In the genomic region with DNA sequence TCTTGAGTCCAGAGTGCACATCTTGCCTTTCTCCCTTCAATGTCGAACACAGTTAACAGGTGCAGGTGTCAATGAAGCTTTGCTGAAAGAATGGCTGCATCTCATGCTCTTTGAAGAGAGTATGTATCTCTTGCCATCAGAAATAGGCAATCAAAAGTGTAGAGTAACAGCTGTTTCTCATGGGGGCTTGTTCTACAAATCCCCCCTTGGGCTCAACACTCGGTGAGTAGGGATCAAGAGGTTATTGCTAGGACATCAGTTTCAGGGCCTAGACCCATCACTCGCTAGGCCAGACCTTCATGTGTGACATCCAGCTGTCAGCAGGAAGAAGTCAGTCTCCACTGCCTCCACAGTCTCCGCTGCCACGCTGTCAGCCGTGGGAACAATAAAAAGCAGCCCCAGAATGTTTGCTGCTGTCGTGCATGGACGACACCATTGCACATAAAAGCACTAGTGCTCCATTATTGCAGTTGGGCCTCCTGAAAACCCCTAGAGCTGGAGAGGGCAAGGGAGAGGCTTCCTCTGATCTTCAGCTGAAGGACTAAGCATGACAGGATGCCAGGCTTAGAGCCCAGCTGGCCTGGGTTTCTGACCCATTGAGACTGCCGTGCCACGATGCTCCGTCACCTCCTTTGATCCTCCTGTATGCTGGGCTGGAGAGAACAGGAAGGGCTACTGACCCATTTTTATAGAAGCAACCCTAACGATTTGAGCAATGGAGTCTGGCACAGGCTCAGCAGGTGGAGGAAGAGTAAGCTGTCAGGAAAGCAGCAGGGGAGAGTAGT, we compare ENCODE assay signal across 14 cellular contexts. TPM values are rescaled to one million over a fixed set of nuclear protein-coding genes. Genes with fewer than 3 reads are reported as not detected.
A peak's percentile ranks its signal among the peaks of the same experiment; 100 is the strongest.
DNase-seq lines count a peak whose midpoint lies in the region; ATAC-seq, FAIRE-seq and TF ChIP-seq lines count a peak whose summit lies in the region.
"Had no signal": no experiment of that assay in that cellular context is flagged by ENCODE, and none has a peak within 500 bp of the region (broad histone marks: within the 10 kb centered on the region; RNA-seq: fewer than 3 reads in every experiment).

No MANE protein-coding gene starts in this region.

- in situ Hi-C loops in GM12878 (cut with MboI) = no loop called here

- intact Hi-C loops in GM12878 (cut with micrococcal nuclease; ENCODE audit: unreplicated experiment) = no loop called here

- H3K4me1 Mint-ChIP-seq in activated naive CD4-positive, alpha-beta T cell treated with anti-CD3 and anti-CD28 coated beads, Interleukin-2, amount 50 U/mL, for 24 hours = peaks cover 90% of the 10 kb centered on the region
- H3K4me1 Mint-ChIP-seq: nephron had no signal

- no TSS peak for BruUV-seq in GM12878 (replicated peaks; lab: Mats Ljungman, UMichigan)

- CTCF ChIA-PET in GM12878 (lab: Yijun Ruan, JAX) = interaction anchor here (1.0 to 1.7 kb wide), 6 partner anchors 10 to 34 kb away, joined by 3 to 5 read pairs (median 4); no protein-coding TSS in a partner anchor

- H3K9me3 Mint-ChIP-seq in activated naive CD4-positive, alpha-beta T cell treated with anti-CD3 and anti-CD28 coated beads, Interleukin-2, amount 50 U/mL, for 24 hours = no peaks in the 10 kb centered on the region
- H3K9me3 Mint-ChIP-seq: GM23338, nephron had no signal

- no peak for DNase-seq in activated naive CD4-positive, alpha-beta T cell (lab: John Stamatoyannopoulos, UW)
- DNase-seq in GM12878 (ENCODE audit: low read depth, low spot score) = no peak
- no peak for DNase-seq in nucleus accumbens (lab: John Stamatoyannopoulos, UW)
- DNase-seq in amniotic stem cell (lab: John Stamatoyannopoulos, UW) = no peak
- DNase-seq: activated CD8-positive, alpha-beta memory T cell treated with anti-CD3 and anti-CD28 coated beads, Interleukin-2, amount 50 U/mL, for 48 hours; BE2C; left ventricle myocardium inferior; NCI-H748 treated with DMSO at 0.1 percent for 48 hours had no signal

- peaks cover 10% of the 10 kb centered on the region for H3F3A ChIP-seq in OCI-LY1 (ENCODE audit: insufficient read depth, low read length)

- no peak overlapping the region for H2AFZ ChIP-seq in OCI-LY1 (ENCODE audit: low read length)
- H2AFZ ChIP-seq in GM12878 (ENCODE audit: control insufficient read depth, low read depth, low read length) = no peak overlapping the region
- H2AFZ ChIP-seq: GM23338 had no signal

- SMC1A ChIA-PET in GM12878 (lab: Charles Lee; ENCODE audit: uncharacterized antibody, unreplicated experiment) = interaction anchor here (0.6 to 23.6 kb wide), 6 partner anchors 10 to 328 kb away, joined by 3 to 522 read pairs (median 4); a partner anchor contains a TSS

- TF ChIP-seq RAD21 in GM12878 (IDR thresholded peaks at IDR 0.05; ENCODE audit: insufficient read depth, low read depth, low read length) = no peak

- no peaks in the 10 kb centered on the region for H3K27me3 Mint-ChIP-seq in activated naive CD4-positive, alpha-beta T cell treated with anti-CD3 and anti-CD28 coated beads, Interleukin-2, amount 50 U/mL, for 24 hours

- no peaks in the 10 kb centered on the region for H3K9me2 ChIP-seq in OCI-LY1 (ENCODE audit: low read depth, low read length)

- WGBS in GM12878 (ENCODE audit: insufficient coverage, insufficient replicate concordance, low lambda C conversion rate, missing lambda C conversion rate) = 68% methylated on average over 12 of the region's 12 CpGs

- H3K4me3 Mint-ChIP-seq in activated naive CD4-positive, alpha-beta T cell treated with anti-CD3 and anti-CD28 coated beads, Interleukin-2, amount 50 U/mL, for 24 hours = peak overlapping the region; percentile 56
- H3K4me3 Mint-ChIP-seq: GM23338, nephron had no signal

- H3K36me3 Mint-ChIP-seq in activated naive CD4-positive, alpha-beta T cell treated with anti-CD3 and anti-CD28 coated beads, Interleukin-2, amount 50 U/mL, for 24 hours = peaks cover 32% of the 10 kb centered on the region

- H3K4me1 ChIP-seq in OCI-LY1 (ENCODE audit: insufficient read depth, low read length, severe bottlenecking) (peaks cover 61% of the 10 kb centered on the region), GM12878 (ENCODE audit: control insufficient read depth, insufficient read depth, low read length) (peaks cover 33% of the 10 kb centered on the region)
- H3K4me1 ChIP-seq: BE2C, left ventricle myocardium inferior had no signal

- H3K9me3 ChIP-seq in OCI-LY1 (ENCODE audit: low read length) = no peaks in the 10 kb centered on the region
- no peaks in the 10 kb centered on the region for H3K9me3 ChIP-seq in GM12878 (replicated peaks; ENCODE audit: control insufficient read depth, insufficient read depth, low read length)
- H3K9me3 ChIP-seq: BE2C, left ventricle myocardium inferior had no signal

- H3K27me3 ChIP-seq in OCI-LY1 (ENCODE audit: insufficient read depth, low read length) = no peaks in the 10 kb centered on the region
- H3K27me3 ChIP-seq in GM12878 (replicated peaks in 1 of 2; ENCODE audit: control insufficient read depth in 2 of 2, insufficient read depth in 2 of 2, low read length in 1 of 2) = no peaks in the 10 kb centered on the region
- H3K27me3 ChIP-seq: BE2C had no signal

- peak; percentile 76; the same call in 1 of the 2 replicates for TF ChIP-seq POLR2A in GM12878 (IDR thresholded peaks at IDR 0.05; ENCODE audit: low read depth, low read length)

- TF ChIP-seq CTCF in OCI-LY1 (IDR thresholded peaks at IDR 0.05; ENCODE audit: low read length) (no peak), GM12878 (IDR thresholded peaks at IDR 0.05 in 2 of 3, conservative IDR thresholded peaks at IDR 0.05 in 1 of 3; ENCODE audit: control insufficient read depth in 2 of 3, extremely low read depth in 1 of 3, insufficient read depth in 1 of 3, low read depth in 3 of 3, low read length in 3 of 3) (no peak)

- peak overlapping the region; percentile 97 for H3K27ac ChIP-seq in OCI-LY1 (ENCODE audit: low read depth, low read length, poor library complexity, severe bottlenecking)
- no peak overlapping the region for H3K27ac ChIP-seq in GM12878 (ENCODE audit: control insufficient read depth, insufficient read depth)
- H3K27ac ChIP-seq: left ventricle myocardium inferior had no signal

- H4K20me1 ChIP-seq in OCI-LY1 (ENCODE audit: insufficient read depth, low read length) = no peaks in the 10 kb centered on the region
- H4K20me1 ChIP-seq in GM12878 (ENCODE audit: control insufficient read depth, insufficient read depth) = no peaks in the 10 kb centered on the region

- FAIRE-seq in GM12878 (lab: Jason Lieb, UNC) = no peak

- H3K79me2 ChIP-seq in OCI-LY1 (ENCODE audit: insufficient read depth, low read length) = no peaks in the 10 kb centered on the region
- no peaks in the 10 kb centered on the region for H3K79me2 ChIP-seq in GM12878 (ENCODE audit: control insufficient read depth, insufficient read depth, low read length)

- H3K9ac ChIP-seq in OCI-LY1 (ENCODE audit: low read length) (peak overlapping the region; percentile 63), GM12878 (ENCODE audit: control insufficient read depth, insufficient read depth, low read length) (no peak overlapping the region)

- H3K4me2 ChIP-seq in OCI-LY1 (ENCODE audit: low read length) (peak overlapping the region; percentile 49), GM12878 (ENCODE audit: control insufficient read depth, insufficient read depth) (no peak overlapping the region)
- H3K4me2 ChIP-seq: GM23338 had no signal

- H3K4me3 ChIP-seq in OCI-LY1 (ENCODE audit: low read depth, low read length, poor library complexity, severe bottlenecking) (no peak overlapping the region), GM12878 (no peak overlapping the region)
- H3K4me3 ChIP-seq: GM23338, left ventricle myocardium inferior had no signal

- peak overlapping the region; percentile 99 for H3K27ac Mint-ChIP-seq in activated naive CD4-positive, alpha-beta T cell treated with anti-CD3 and anti-CD28 coated beads, Interleukin-2, amount 50 U/mL, for 24 hours
- H3K27ac Mint-ChIP-seq: GM23338, nephron had no signal

- POLR2A ChIA-PET in GM12878 (lab: Charles Lee) = interaction anchor here (0.5 to 2.3 kb wide), 11 partner anchors 11 to 33 kb away, joined by 3 to 9 read pairs (median 4); no protein-coding TSS in a partner anchor

- ATAC-seq in GM12878 = no peak
- ATAC-seq in GM21390 (IDR thresholded peaks at IDR 0.05; ENCODE audit: unreplicated experiment) = no peak
- ATAC-seq in HG03139 (IDR thresholded peaks at IDR 0.05; ENCODE audit: unreplicated experiment) = no peak
- ATAC-seq: GM23338 had no signal

- RAD21 ChIA-PET in GM12878 (lab: Charles Lee; ENCODE audit: unreplicated experiment) = interaction anchor here (1.0 to 2.8 kb wide), 8 partner anchors 14 to 34 kb away, joined by 3 to 9 read pairs (median 4); no protein-coding TSS in a partner anchor

- H3K36me3 ChIP-seq in OCI-LY1 (ENCODE audit: insufficient read depth, low read length) = no peaks in the 10 kb centered on the region
- peaks cover 23 to 36% of the 10 kb centered on the region in 2 experiments for H3K36me3 ChIP-seq in GM12878 (ENCODE audit: control insufficient read depth in 2 of 2, insufficient read depth in 2 of 2, low read length in 1 of 2)
- H3K36me3 ChIP-seq: BE2C had no signal

- no peak for TF ChIP-seq EP300 in GM12878 (IDR thresholded peaks at IDR 0.05; ENCODE audit: borderline replicate concordance in 1 of 2, control insufficient read depth in 1 of 2, low read depth in 2 of 2, low read length in 2 of 2)

RNA-seq across cellular contexts. Expression of a gene that starts 23.6 kb away (rescaled TPM):
- total RNA-seq in GM12878 (2013; cell fraction: nucleolus; rRNA removed) = 317 and 349 TPM in 2 replicates
- total RNA-seq in GM12878 (2014; rRNA removed) = 144 and 153 TPM in 2 replicates
- total RNA-seq in GM12878 (2014; rRNA removed; fragmentation: Illumina TruSeq; extraction: Trizol) = 111 and 116 TPM in 2 replicates
- 163 and 164 TPM in 2 replicates for total RNA-seq in GM12878 (2021)
- 44.2 TPM for polyA plus RNA-seq in GM12878 (2011; ENCODE audit: low read depth)
- 106 and 147 TPM in 2 replicates for polyA plus RNA-seq in GM12878 (2011; rRNA removed)
- 186 and 209 TPM in 2 replicates for polyA plus RNA-seq in GM12878 (2011; cell fraction: cytosol; rRNA removed)
- polyA plus RNA-seq in GM12878 (2011; cell fraction: nucleus; rRNA removed) = 205 and 241 TPM in 2 replicates
- polyA plus RNA-seq in GM12878 (2012) = 65.1 and 86.6 TPM in 2 replicates
- 82.8 and 140 TPM in 2 replicates for polyA plus RNA-seq in GM12878 (2014; fragmentation: Illumina TruSeq; extraction: Trizol)
- 10 to 100 TPM; 13.8 to 16.6 TPM for polyA plus RNA-seq in GM12878 (2014; fragmentation: Nextera tagmentation; extraction: Ambion mirVana)
- 153 and 156 TPM in 2 replicates for polyA plus RNA-seq in GM12878 (2014; rRNA removed)
- 10 to 100 TPM; 69.6 to 79.5 TPM for polyA plus RNA-seq in GM12878 (2016; fragmentation: Nextera tagmentation; extraction: Ambion mirVana)
- 194 and 283 TPM in 2 replicates for polyA minus RNA-seq in GM12878 (2011; rRNA and poly(A)+ RNA removed)
- 61.2 and 66.6 TPM in 2 replicates for polyA minus RNA-seq in GM12878 (2011; cell fraction: cytosol; rRNA and poly(A)+ RNA removed)
- polyA minus RNA-seq in GM12878 (2011; cell fraction: nucleus; rRNA and poly(A)+ RNA removed) = 99.3 and 141 TPM in 2 replicates

RNA-seq across cellular contexts. Expression of a gene that starts 26.0 kb away (rescaled TPM):
- 127 and 130 TPM in 2 replicates for total RNA-seq in GM12878 (2013; cell fraction: nucleolus; rRNA removed)
- total RNA-seq in GM12878 (2014; rRNA removed) (74.9 and 81.1 TPM in 2 replicates), GM12878 (2014; rRNA removed; fragmentation: Illumina TruSeq; extraction: Trizol) (63.1 and 74.8 TPM in 2 replicates), GM12878 (2021) (116 and 133 TPM in 2 replicates)
- 38.7 TPM for polyA plus RNA-seq in GM12878 (2011; ENCODE audit: low read depth)
- polyA plus RNA-seq in GM12878 (2011; rRNA removed) (45.5 and 71.1 TPM in 2 replicates), GM12878 (2014; fragmentation: Illumina TruSeq; extraction: Trizol) (64.7 and 94.2 TPM in 2 replicates), GM12878 (2014; fragmentation: Nextera tagmentation; extraction: Ambion mirVana) (10 to 100 TPM; 26.0 to 50.2 TPM), GM12878 (2014; rRNA removed) (98.6 and 106 TPM in 2 replicates), GM12878 (2016; fragmentation: Nextera tagmentation; extraction: Ambion mirVana) (100 to 1,000 TPM in 1 of 2 experiments, 10 to 100 TPM in 1; 97.9 to 113 TPM)
- polyA plus RNA-seq in GM12878 (2011; cell fraction: cytosol; rRNA removed) = 118 and 119 TPM in 2 replicates
- polyA plus RNA-seq in GM12878 (2011; cell fraction: nucleus; rRNA removed) = 334 and 350 TPM in 2 replicates
- 63.6 and 78.6 TPM in 2 replicates for polyA plus RNA-seq in GM12878 (2012)
- polyA minus RNA-seq in GM12878 (2011; rRNA and poly(A)+ RNA removed) = 85.9 and 103 TPM in 2 replicates
- 31.7 and 47.3 TPM in 2 replicates for polyA minus RNA-seq in GM12878 (2011; cell fraction: cytosol; rRNA and poly(A)+ RNA removed)
- polyA minus RNA-seq in GM12878 (2011; cell fraction: nucleus; rRNA and poly(A)+ RNA removed) = 69.5 and 128 TPM in 2 replicates
